ENCODE assay signal across 9 cellular contexts in genomic region chr16:69481901-69482341, GRCh38. TPM values are rescaled to one million over a fixed set of nuclear protein-coding genes. Genes with fewer than 3 reads are reported as not detected.
DNase-seq lines count a peak whose midpoint lies in the region; ATAC-seq, FAIRE-seq and TF ChIP-seq lines count a peak whose summit lies in the region.
"Had no signal": no experiment of that assay in that cellular context is flagged by ENCODE, and none has a peak within 500 bp of the region (broad histone marks: within the 10 kb centered on the region; RNA-seq: fewer than 3 reads in every experiment).

No MANE protein-coding gene starts in this region.

- H3K27ac Mint-ChIP-seq in GM23338 (no peak overlapping the region), type B pancreatic cell (no peak overlapping the region)
- H3K27ac Mint-ChIP-seq: activated naive CD4-positive, alpha-beta T cell treated with anti-CD3 and anti-CD28 coated beads, Interleukin-2, amount 50 U/mL, for 24 hours had no signal

- no peaks in the 10 kb centered on the region for H3K4me1 ChIP-seq in GM23338 (ENCODE audit: insufficient read depth)
- peaks cover 0 to 34% of the 10 kb centered on the region in 2 donors for H3K4me1 ChIP-seq in right atrium auricular region
- H3K4me1 ChIP-seq in skeletal muscle satellite cell (ENCODE audit: control insufficient read depth, insufficient read depth, low read length), result peaks cover 23% of the 10 kb centered on the region

- no peaks in the 10 kb centered on the region for H3K9me3 Mint-ChIP-seq in GM23338
- H3K9me3 Mint-ChIP-seq in type B pancreatic cell, result no peaks in the 10 kb centered on the region
- H3K9me3 Mint-ChIP-seq: activated naive CD4-positive, alpha-beta T cell treated with anti-CD3 and anti-CD28 coated beads, Interleukin-2, amount 50 U/mL, for 24 hours had no signal

- in situ Hi-C loops in astrocyte of the cerebellum (cut with HindIII; ENCODE audit: low sequenced_read_pairs), result no loop called here

- H3K27ac ChIP-seq in GM23338 (ENCODE audit: low read depth), result 0 out of 2 replicates have a peak overlapping the region, but pooled peaks have one; percentile 39
- peak overlapping the region; percentile 80 to 89 for H3K27ac ChIP-seq in right atrium auricular region

- H3F3A ChIP-seq in GM23338 (replicated peaks; ENCODE audit: low read depth), result no peaks in the 10 kb centered on the region

- H3K4me1 Mint-ChIP-seq in GM23338, result no peaks in the 10 kb centered on the region
- peaks cover 22% of the 10 kb centered on the region for H3K4me1 Mint-ChIP-seq in type B pancreatic cell (ENCODE audit: unreplicated experiment)
- H3K4me1 Mint-ChIP-seq: activated naive CD4-positive, alpha-beta T cell treated with anti-CD3 and anti-CD28 coated beads, Interleukin-2, amount 50 U/mL, for 24 hours had no signal

- DNase-seq in GM23338 (ENCODE audit: low spot score), result peak; percentile 47
- peak; percentile 42 for DNase-seq in astrocyte of the cerebellum (ENCODE audit: low read depth)
- peak; percentile 87 for DNase-seq in right atrium auricular region (ENCODE audit: low spot score)
- DNase-seq in NCI-H510A treated with DMSO at 0.1 percent for 48 hours (lab: John Stamatoyannopoulos, UW), result no peak
- DNase-seq in type B pancreatic cell (ENCODE audit: extremely low spot score, unreplicated experiment), result no peak
- no peak for DNase-seq in urothelium cell line (ENCODE audit: low spot score)
- no peak for DNase-seq in SIG-M5 (lab: John Stamatoyannopoulos, UW)

- H3K4me3 Mint-ChIP-seq in GM23338 (no peak overlapping the region), type B pancreatic cell (no peak overlapping the region)
- H3K4me3 Mint-ChIP-seq: activated naive CD4-positive, alpha-beta T cell treated with anti-CD3 and anti-CD28 coated beads, Interleukin-2, amount 50 U/mL, for 24 hours had no signal

- no peak overlapping the region for H3K4me2 ChIP-seq in GM23338
- H3K4me2 ChIP-seq in skeletal muscle satellite cell (ENCODE audit: low read length), result peak overlapping the region; percentile 70

- H3K9me3 ChIP-seq in right atrium auricular region (no peaks in the 10 kb centered on the region), skeletal muscle satellite cell (replicated peaks; ENCODE audit: low read length) (no peaks in the 10 kb centered on the region)

- H3K36me3 ChIP-seq in GM23338 (ENCODE audit: insufficient read depth), result no peaks in the 10 kb centered on the region
- no peaks in the 10 kb centered on the region for H3K36me3 ChIP-seq in right atrium auricular region
- no peaks in the 10 kb centered on the region for H3K36me3 ChIP-seq in skeletal muscle satellite cell (ENCODE audit: insufficient read depth, low read length)

- no peak overlapping the region for H3K4me3 ChIP-seq in GM23338
- H3K4me3 ChIP-seq in astrocyte of the cerebellum (ENCODE audit: low read depth, low read length), result no peak overlapping the region
- peak overlapping the region in 1 of 2 donors; percentile 30 for H3K4me3 ChIP-seq in right atrium auricular region
- peak overlapping the region; percentile 22 for H3K4me3 ChIP-seq in skeletal muscle satellite cell (ENCODE audit: low read length)

- H3K36me3 Mint-ChIP-seq in GM23338 (ENCODE audit: low read depth) (no peaks in the 10 kb centered on the region), type B pancreatic cell (peaks cover 3% of the 10 kb centered on the region)
- H3K36me3 Mint-ChIP-seq: activated naive CD4-positive, alpha-beta T cell treated with anti-CD3 and anti-CD28 coated beads, Interleukin-2, amount 50 U/mL, for 24 hours had no signal

- no peaks in the 10 kb centered on the region for H3K9me2 ChIP-seq in GM23338 (ENCODE audit: insufficient read depth)

- ATAC-seq in GM23338, result peak; percentile 87

- peak overlapping the region; percentile 58 for H3K9ac ChIP-seq in skeletal muscle satellite cell (ENCODE audit: low read depth, low read length)

- no peaks in the 10 kb centered on the region for H3K79me2 ChIP-seq in GM23338 (replicated peaks; ENCODE audit: insufficient read depth)

- no peaks in the 10 kb centered on the region for H4K20me1 ChIP-seq in GM23338 (replicated peaks; ENCODE audit: insufficient read depth)

- TF ChIP-seq CTCF in GM23338 (conservative IDR thresholded peaks at IDR 0.05; ENCODE audit: low read depth in 2 of 2) (no peak), astrocyte of the cerebellum (IDR thresholded peaks at IDR 0.05; ENCODE audit: low read depth, low read length, missing control alignments) (no peak), right atrium auricular region (IDR thresholded peaks at IDR 0.05) (peak in 1 of 2 donors; percentile 23), type B pancreatic cell (conservative IDR thresholded peaks at IDR 0.05) (no peak)

- H3K27me3 ChIP-seq in GM23338 (ENCODE audit: insufficient read depth) (no peaks in the 10 kb centered on the region), right atrium auricular region (no peaks in the 10 kb centered on the region), skeletal muscle satellite cell (ENCODE audit: control insufficient read depth, insufficient read depth, low read length) (no peaks in the 10 kb centered on the region)

- H2AFZ ChIP-seq in GM23338, result peak overlapping the region; percentile 88; the same call in 1 of the 2 replicates

- no peak for FAIRE-seq in urothelium cell line (lab: Jason Lieb, UNC)

- peaks cover 2% of the 10 kb centered on the region for H3K27me3 Mint-ChIP-seq in GM23338 (ENCODE audit: insufficient read depth, low read depth, poor library complexity)
- H3K27me3 Mint-ChIP-seq in type B pancreatic cell, result no peaks in the 10 kb centered on the region
- H3K27me3 Mint-ChIP-seq: activated naive CD4-positive, alpha-beta T cell treated with anti-CD3 and anti-CD28 coated beads, Interleukin-2, amount 50 U/mL, for 24 hours had no signal

TF ChIP-seq in GM23338, 12 proteins besides CTCF, POLR2A, EP300 and RAD21:
- no peak for TF ChIP-seq EZH2phosphoT487 (IDR thresholded peaks at IDR 0.05; ENCODE audit: unreplicated experiment)
- TF ChIP-seq JUNB (IDR thresholded peaks at IDR 0.05; ENCODE audit: unreplicated experiment), result no peak
- no peak for TF ChIP-seq ZNF114 (CRISPR knock-in tag; IDR thresholded peaks at IDR 0.05)
- TF ChIP-seq CREB1 (CRISPR knock-in tag; IDR thresholded peaks at IDR 0.05; ENCODE audit: low read depth), result no peak

RNA-seq across cellular contexts. Expression of gene CYB5B, which starts 57.5 kb away (rescaled TPM):
- 65.4 and 72.0 TPM in 2 replicates for total RNA-seq in GM23338 (2014; rRNA removed; shearing (Covaris generic))
- 100 and 110 TPM in 2 replicates for polyA plus RNA-seq in GM23338 (2016; fragmentation: Nextera tagmentation; extraction: Ambion mirVana)
- total RNA-seq in right atrium auricular region, result 10 to 100 TPM; 29.4 to 31.9 TPM
- 49.8 and 73.3 TPM in 2 replicates for total RNA-seq in skeletal muscle satellite cell (2012; rRNA removed)
- 91.9 and 104 TPM in 2 replicates for total RNA-seq in type B pancreatic cell (ENCODE audit: low replicate concordance)

Comparison
In these comparisons a context has a peak if more than half of its experiments do, and no peak if none do; other contexts are left out.
1. DNase-seq: peak in GM23338 (single experiment), astrocyte of the cerebellum (single experiment) and right atrium auricular region (single experiment); none in NCI-H510A treated with DMSO at 0.1 percent for 48 hours (single experiment), type B pancreatic cell (single experiment), urothelium cell line (single experiment) and SIG-M5 (single experiment).